ENCODE assay signal across 27 cellular contexts in the genomic region with DNA sequence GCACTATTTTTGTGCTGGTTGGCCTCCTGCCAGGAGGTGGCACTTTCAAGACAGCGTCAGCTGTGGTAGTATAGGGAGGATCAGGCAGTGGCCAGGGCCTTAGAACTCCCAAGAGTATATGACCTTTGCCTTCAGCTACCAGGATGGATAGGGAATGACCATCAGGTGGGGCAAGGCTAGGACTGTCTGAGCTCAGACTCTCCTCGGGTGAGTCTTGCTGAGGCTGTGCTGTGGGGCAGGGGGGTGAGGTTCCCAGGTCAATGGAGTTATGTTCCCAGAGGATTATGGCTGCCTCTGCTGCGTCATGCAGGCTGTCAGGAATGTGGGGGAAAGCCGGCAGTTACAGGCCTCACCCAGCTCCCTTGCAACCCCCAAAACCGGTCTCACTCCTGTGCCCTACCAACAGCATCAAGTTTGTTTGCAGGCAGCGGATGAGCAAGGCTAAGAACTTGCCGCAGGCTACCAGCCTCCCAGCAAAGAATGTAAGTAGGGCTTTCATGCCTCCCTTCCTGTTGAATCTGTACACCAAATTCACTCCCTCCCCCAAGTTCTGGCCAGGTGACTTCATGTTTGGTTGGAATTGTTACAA.
A peak's percentile ranks its signal among the peaks of the same experiment; 100 is the strongest.
DNase-seq lines count a peak whose midpoint lies in the region; ATAC-seq and TF ChIP-seq lines count a peak whose summit lies in the region.
"Had no signal": no experiment of that assay in that cellular context is flagged by ENCODE, and none has a peak within 500 bp of the region (broad histone marks: within the 10 kb centered on the region; RNA-seq: fewer than 3 reads in every experiment).

No MANE protein-coding gene starts in this region.

- CTCF ChIA-PET in MCF 10A (lab: Yijun Ruan, JAX): interaction anchor here (1.0 kb wide), 1 partner anchor 195 kb away, joined by 3 read pairs; no protein-coding TSS in a partner anchor
- CTCF ChIA-PET in mammary epithelial cell (lab: Charles Lee; ENCODE audit: low non-redundant PET): no interaction called here

- H3K4me1 ChIP-seq in mammary epithelial cell (ENCODE audit: insufficient read depth, low read length) (peaks cover 6% of the 10 kb centered on the region), breast epithelium (no peaks in the 10 kb centered on the region), vagina (peaks cover 55% of the 10 kb centered on the region)
- H3K4me1 ChIP-seq: colonic mucosa, left ventricle myocardium inferior had no signal

- H3K4me1 Mint-ChIP-seq in MCF 10A (ENCODE audit: insufficient read depth, unreplicated experiment): peaks cover 20% of the 10 kb centered on the region
- no peaks in the 10 kb centered on the region for H3K4me1 Mint-ChIP-seq in naive thymus-derived CD8-positive, alpha-beta T cell
- H3K4me1 Mint-ChIP-seq: CD4-positive, CD25-positive, alpha-beta regulatory T cell; immature natural killer cell; stimulated activated naive CD8-positive, alpha-beta T cell treated with anti-CD3 and anti-CD28 coated beads, Interleukin-15, amount 100 ng/mL, for 72 hours had no signal

- intact Hi-C loops in MCF 10A (cut with micrococcal nuclease) (no loop called here), mammary epithelial cell (cut with micrococcal nuclease) (no loop called here), breast epithelium (cut with DNase I; ENCODE audit: low total_unique reads) (no loop called here), vagina (cut with DNase I) (no loop called here)

- peak; percentile 76 for DNase-seq in MCF 10A (ENCODE audit: unreplicated experiment)
- DNase-seq in mammary epithelial cell: no peak
- DNase-seq in breast epithelium (ENCODE audit: low spot score in 2 of 2): peak; percentile 29 to 79
- no peak for DNase-seq in left lobe of liver (ENCODE audit: low spot score)
- DNase-seq in vagina (ENCODE audit: extremely low spot score in 2 of 2): no peak
- DNase-seq in naive thymus-derived CD8-positive, alpha-beta T cell: no peak
- no peak for DNase-seq in iPS-NIHi7 (ENCODE audit: extremely low spot score)
- DNase-seq: activated CD4-positive, alpha-beta T cell treated with anti-CD3 and anti-CD28 coated beads for 48 hours; activated CD8-positive, alpha-beta memory T cell treated with anti-CD3 and anti-CD28 coated beads for 24 hours; activated effector memory CD4-positive, alpha-beta T cell treated with Interleukin-2 at 50 U/mL for 16 hours; anterior cingulate cortex; CD4-positive, CD25-positive, alpha-beta regulatory T cell; colonic mucosa; effector CD8-positive, alpha-beta T cell; immature natural killer cell; Karpas-422; left ventricle myocardium inferior; NCI-H2171; NCI-H524 treated with DMSO at 0.1 percent for 48 hours; nucleus accumbens; stimulated activated naive CD8-positive, alpha-beta T cell treated with anti-CD3 and anti-CD28 coated beads, Interleukin-15, amount 100 ng/mL, for 72 hours; T-helper 2 cell had no signal

- dilution Hi-C loops in mammary epithelial cell (cut with HindIII; ENCODE audit: low sequenced_read_pairs): no loop called here

- BruUV-seq in MCF 10A (replicated peaks; lab: Mats Ljungman, UMichigan) (no TSS peak), mammary epithelial cell (replicated peaks; lab: Mats Ljungman, UMichigan) (no TSS peak)

- no peaks in the 10 kb centered on the region for H3K79me2 ChIP-seq in mammary epithelial cell (ENCODE audit: insufficient read depth, low read length)
- H3K79me2 ChIP-seq: hepatocyte had no signal

- H2AFZ ChIP-seq in mammary epithelial cell (ENCODE audit: low read depth, low read length): no peak overlapping the region
- H2AFZ ChIP-seq: hepatocyte had no signal

- H3K27me3 ChIP-seq in mammary epithelial cell (ENCODE audit: insufficient read depth, low read length) (no peaks in the 10 kb centered on the region), breast epithelium (no peaks in the 10 kb centered on the region), vagina (no peaks in the 10 kb centered on the region)
- H3K27me3 ChIP-seq: cardiac muscle cell, colonic mucosa, hepatocyte had no signal

- WGBS in mammary epithelial cell (ENCODE audit: low coverage, missing lambda C conversion rate): 97% methylated on average over 7 of the region's 7 CpGs

- POLR2A ChIA-PET in MCF 10A (lab: Yijun Ruan, JAX): interaction anchor here (0.8 to 1.8 kb wide), 4 partner anchors 11 to 136 kb away, joined by 4 to 6 read pairs (median 4); no protein-coding TSS in a partner anchor
- POLR2A ChIA-PET in naive thymus-derived CD8-positive, alpha-beta T cell (lab: Charles Lee): no interaction called here

- peaks cover 14% of the 10 kb centered on the region for H3K9me3 Mint-ChIP-seq in MCF 10A (ENCODE audit: unreplicated experiment)
- H3K9me3 Mint-ChIP-seq in naive thymus-derived CD8-positive, alpha-beta T cell: peaks cover 0 to 40% (median 20%) of the 10 kb centered on the region in 9 donors

- H3K4me3 ChIP-seq in mammary epithelial cell (replicated peaks in 1 of 3; ENCODE audit: insufficient read depth in 1 of 3, low read depth in 2 of 3, low read length in 3 of 3) (no peak overlapping the region), breast epithelium (no peak overlapping the region), vagina (no peak overlapping the region)
- H3K4me3 ChIP-seq: cardiac muscle cell, colonic mucosa, hepatocyte, left ventricle myocardium inferior had no signal

- H3K9me3 ChIP-seq in mammary epithelial cell (replicated peaks; ENCODE audit: insufficient read depth, low read length) (no peaks in the 10 kb centered on the region), breast epithelium (peaks cover 0 to 10% of the 10 kb centered on the region in 2 donors), vagina (no peaks in the 10 kb centered on the region)
- H3K9me3 ChIP-seq: colonic mucosa had no signal

- TF ChIP-seq POLR2A in breast epithelium (IDR thresholded peaks at IDR 0.05): no peak
- no peak for TF ChIP-seq POLR2A in vagina (IDR thresholded peaks at IDR 0.05)

- peak overlapping the region; percentile 77 for H3K27ac Mint-ChIP-seq in MCF 10A (ENCODE audit: low read depth, unreplicated experiment)
- H3K27ac Mint-ChIP-seq in naive thymus-derived CD8-positive, alpha-beta T cell: no peak overlapping the region
- H3K27ac Mint-ChIP-seq: activated naive CD8-positive, alpha-beta T cell; immature natural killer cell; stimulated activated naive CD8-positive, alpha-beta T cell treated with anti-CD3 and anti-CD28 coated beads, Interleukin-15, amount 100 ng/mL, for 72 hours had no signal

- no peak overlapping the region for H3K9ac ChIP-seq in mammary epithelial cell (ENCODE audit: insufficient read depth, low read length)

- peaks cover 6% of the 10 kb centered on the region for H3K36me3 Mint-ChIP-seq in MCF 10A (ENCODE audit: insufficient read depth, unreplicated experiment)
- H3K36me3 Mint-ChIP-seq in naive thymus-derived CD8-positive, alpha-beta T cell: peaks cover 0 to 29% (median 3%) of the 10 kb centered on the region in 3 donors
- H3K36me3 Mint-ChIP-seq: activated naive CD8-positive, alpha-beta T cell had no signal

- H3K4me2 ChIP-seq in mammary epithelial cell (ENCODE audit: insufficient read depth, low read depth, low read length): no peak overlapping the region
- H3K4me2 ChIP-seq: hepatocyte had no signal

- H3K27ac ChIP-seq in mammary epithelial cell (ENCODE audit: insufficient read depth, low read depth, low read length) (no peak overlapping the region), breast epithelium (peak overlapping the region; percentile 64 to 88), vagina (peak overlapping the region; percentile 61)
- H3K27ac ChIP-seq: cardiac muscle cell, colonic mucosa, hepatocyte, left ventricle myocardium inferior had no signal

- no peaks in the 10 kb centered on the region for H3K27me3 Mint-ChIP-seq in MCF 10A (ENCODE audit: insufficient read depth, unreplicated experiment)
- H3K27me3 Mint-ChIP-seq in naive thymus-derived CD8-positive, alpha-beta T cell: peaks cover 0 to 24% (median 0%) of the 10 kb centered on the region in 5 donors
- H3K27me3 Mint-ChIP-seq: CD4-positive, CD25-positive, alpha-beta regulatory T cell; stimulated activated naive CD8-positive, alpha-beta T cell treated with anti-CD3 and anti-CD28 coated beads, Interleukin-15, amount 100 ng/mL, for 72 hours had no signal

- no peak for TF ChIP-seq CTCF in MCF 10A (IDR thresholded peaks at IDR 0.05; ENCODE audit: unreplicated experiment)
- no peak for TF ChIP-seq CTCF in mammary epithelial cell (conservative IDR thresholded peaks at IDR 0.05 in 1 of 2, IDR thresholded peaks at IDR 0.05 in 1 of 2; ENCODE audit: extremely low read depth in 1 of 2, insufficient read depth in 1 of 2, low read depth in 1 of 2, low read length in 2 of 2)
- TF ChIP-seq CTCF in breast epithelium (IDR thresholded peaks at IDR 0.05): no peak
- TF ChIP-seq CTCF in vagina (IDR thresholded peaks at IDR 0.05): no peak

- no peak overlapping the region for H3K4me3 Mint-ChIP-seq in MCF 10A (ENCODE audit: unreplicated experiment)
- H3K4me3 Mint-ChIP-seq in naive thymus-derived CD8-positive, alpha-beta T cell: no peak overlapping the region
- H3K4me3 Mint-ChIP-seq: activated naive CD8-positive, alpha-beta T cell; CD4-positive, CD25-positive, alpha-beta regulatory T cell; immature natural killer cell; stimulated activated naive CD8-positive, alpha-beta T cell treated with anti-CD3 and anti-CD28 coated beads, Interleukin-15, amount 100 ng/mL, for 72 hours had no signal

- in situ Hi-C loops in mammary epithelial cell (cut with MboI; ENCODE audit: low sequenced_read_pairs in 2 of 2): no loop called here

- peak; percentile 43 for ATAC-seq in left lobe of liver
- no peak for ATAC-seq in naive thymus-derived CD8-positive, alpha-beta T cell
- no peak for ATAC-seq in HG03432 (IDR thresholded peaks at IDR 0.05; ENCODE audit: unreplicated experiment)
- ATAC-seq: SK-N-SH treated with all-trans-retinoic acid at 6 μM for 48 hours; stimulated activated naive CD8-positive, alpha-beta T cell treated with anti-CD3 and anti-CD28 coated beads, Interleukin-15, amount 100 ng/mL, for 72 hours had no signal

- H4K20me1 ChIP-seq in mammary epithelial cell (ENCODE audit: insufficient read depth, low read length): no peaks in the 10 kb centered on the region

- no peaks in the 10 kb centered on the region for H3K36me3 ChIP-seq in mammary epithelial cell (ENCODE audit: insufficient read depth, low read length)
- H3K36me3 ChIP-seq in breast epithelium: no peaks in the 10 kb centered on the region
- no peaks in the 10 kb centered on the region for H3K36me3 ChIP-seq in vagina
- H3K36me3 ChIP-seq: cardiac muscle cell, colonic mucosa, left ventricle myocardium inferior had no signal

Comparison
In these comparisons a context has a peak if more than half of its experiments do, and no peak if none do; other contexts are left out.
1. DNase-seq: peak in MCF 10A (single experiment) and breast epithelium (2 of 2); none in mammary epithelial cell (single experiment), left lobe of liver (single experiment), vagina (0 of 2), naive thymus-derived CD8-positive, alpha-beta T cell (0 of 10) and iPS-NIHi7 (single experiment).